9 cellular contexts compared by ENCODE assay signal in the genomic region with DNA sequence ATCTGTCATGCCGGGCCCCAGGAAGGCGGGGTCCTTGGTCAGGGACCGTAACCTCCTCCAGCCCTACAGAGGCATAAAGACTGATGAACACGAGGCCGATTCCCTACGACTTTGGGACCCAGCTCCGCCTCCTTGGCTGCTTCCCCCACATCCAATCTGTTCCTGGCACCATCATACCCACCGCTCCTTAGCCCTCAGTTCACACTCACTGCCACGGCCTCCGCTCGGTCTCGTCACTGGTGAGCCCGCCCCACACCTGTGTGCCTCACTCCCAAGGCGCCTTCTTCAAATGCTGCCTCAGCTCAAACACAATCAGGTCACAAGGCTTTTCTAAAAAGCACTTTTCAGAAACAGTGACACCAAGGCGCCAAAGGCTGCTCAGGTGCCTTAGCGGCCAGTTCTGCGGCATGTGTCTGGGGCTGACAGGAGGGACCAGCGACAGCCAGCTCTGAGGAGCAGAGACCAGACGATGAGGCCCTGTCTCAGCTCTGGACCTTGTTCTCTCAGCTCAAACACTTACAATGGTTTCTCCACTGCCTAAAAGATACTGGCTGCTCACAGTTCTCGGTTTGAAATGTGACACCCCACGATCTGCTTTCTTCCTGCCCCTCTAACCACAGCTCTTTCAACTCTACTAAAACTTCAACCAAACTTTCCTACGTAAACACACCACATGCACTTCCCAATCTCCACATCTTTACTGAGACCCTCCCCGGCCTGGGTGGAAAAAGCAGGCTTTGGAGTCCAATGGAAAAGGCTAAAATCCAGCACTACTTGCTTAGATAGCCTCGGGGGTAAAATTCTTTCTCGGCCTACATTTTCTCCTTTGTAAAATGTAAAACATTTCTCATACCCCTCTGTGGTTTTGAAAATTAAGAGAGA. TPM values are rescaled to one million over a fixed set of nuclear protein-coding genes. Genes with fewer than 3 reads are reported as not detected.
DNase-seq lines count a peak whose midpoint lies in the region; ATAC-seq lines count a peak whose summit lies in the region.
"Had no signal": no experiment of that assay in that cellular context is flagged by ENCODE, and none has a peak within 500 bp of the region (broad histone marks: within the 10 kb centered on the region; RNA-seq: fewer than 3 reads in every experiment).

No MANE protein-coding gene starts in this region.

- intact Hi-C loops in CD4-positive, alpha-beta memory T cell (cut with micrococcal nuclease), result loop anchor here (1.0 kb wide), 1 partner anchor 33 kb away; a partner anchor contains a TSS

- peaks cover 49% of the 10 kb centered on the region for H3K36me3 ChIP-seq in CD4-positive, alpha-beta memory T cell (ENCODE audit: insufficient read depth, low read length)

- H3K4me3 ChIP-seq in CD4-positive, alpha-beta memory T cell (ENCODE audit: low read length in 2 of 2), result peak overlapping the region; percentile 1 to 47

- no peaks in the 10 kb centered on the region for H3K27me3 Mint-ChIP-seq in CD4-positive, alpha-beta memory T cell
- no peaks in the 10 kb centered on the region for H3K27me3 Mint-ChIP-seq in T-helper 17 cell
- H3K27me3 Mint-ChIP-seq in activated naive CD8-positive, alpha-beta T cell treated with anti-CD3 and anti-CD28 coated beads, Interleukin-2, amount 10 ng/mL, durations not matched to agents 7 days and 5 days, result no peaks in the 10 kb centered on the region

- H3K4me3 Mint-ChIP-seq in CD4-positive, alpha-beta memory T cell, result peak overlapping the region; percentile 74 to 91 (median 82)
- peak overlapping the region; percentile 91 for H3K4me3 Mint-ChIP-seq in T-helper 17 cell
- H3K4me3 Mint-ChIP-seq in activated naive CD8-positive, alpha-beta T cell treated with anti-CD3 and anti-CD28 coated beads, Interleukin-2, amount 10 ng/mL, durations not matched to agents 7 days and 5 days, result peak overlapping the region; percentile 77

- H3K9me3 ChIP-seq in CD4-positive, alpha-beta memory T cell (ENCODE audit: control insufficient read depth in 1 of 2, low read length in 2 of 2), result no peaks in the 10 kb centered on the region
- H3K9me3 ChIP-seq in T-helper 17 cell (ENCODE audit: control insufficient read depth, low read length, poor library complexity, severe bottlenecking), result no peaks in the 10 kb centered on the region

- H3K27ac Mint-ChIP-seq in CD4-positive, alpha-beta memory T cell, result peak overlapping the region; percentile 86 to 99 (median 98)
- H3K27ac Mint-ChIP-seq in T-helper 17 cell, result peak overlapping the region; percentile 98
- H3K27ac Mint-ChIP-seq in activated naive CD8-positive, alpha-beta T cell treated with anti-CD3 and anti-CD28 coated beads, Interleukin-2, amount 10 ng/mL, durations not matched to agents 7 days and 5 days, result peak overlapping the region; percentile 96

- POLR2A ChIA-PET in CD4-positive, alpha-beta memory T cell (lab: Charles Lee; ENCODE audit: partially characterized antibody), result interaction anchor here (0.7 to 5.1 kb wide), 9 partner anchors 9 to 211 kb away, joined by 3 to 121 read pairs (median 4); a partner anchor contains a TSS
- POLR2A ChIA-PET in activated naive CD8-positive, alpha-beta T cell treated with anti-CD3 and anti-CD28 coated beads, Interleukin-2, amount 10 ng/mL, durations not matched to agents 7 days and 5 days (lab: Charles Lee), result interaction anchor here (1.1 to 3.0 kb wide), 4 partner anchors 19 to 87 kb away, joined by 3 to 32 read pairs (median 4); a partner anchor contains a TSS

- ATAC-seq in T-helper 17 cell, result peak; percentile 79
- ATAC-seq in activated naive CD8-positive, alpha-beta T cell treated with anti-CD3 and anti-CD28 coated beads, Interleukin-2, amount 10 ng/mL, durations not matched to agents 7 days and 5 days (ENCODE audit: low read depth), result peak; percentile 82
- no peak for ATAC-seq in GM19395 (IDR thresholded peaks at IDR 0.05; ENCODE audit: unreplicated experiment)

- peaks cover 54% of the 10 kb centered on the region for H3K4me1 ChIP-seq in CD4-positive, alpha-beta memory T cell (ENCODE audit: insufficient read depth, low read length)

- DNase-seq in CD4-positive, alpha-beta memory T cell, result peak; percentile 58 to 68 (median 63)
- DNase-seq in T-helper 17 cell (peak in 2 of 3 donors; percentile 17 to 43), non-pigmented ciliary epithelial cell (ENCODE audit: low read depth) (peak; percentile 32), DMS114 treated with DMSO at 0.1 percent for 48 hours (lab: John Stamatoyannopoulos, UW; ENCODE audit: unreplicated experiment) (no peak), HT-29 (ENCODE audit: low spot score) (no peak), NCI-H2196 (lab: John Stamatoyannopoulos, UW; ENCODE audit: unreplicated experiment) (no peak)
- peak; percentile 59 for DNase-seq in activated naive CD8-positive, alpha-beta T cell treated with anti-CD3 and anti-CD28 coated beads, Interleukin-2, amount 10 ng/mL, durations not matched to agents 7 days and 5 days

- CTCF ChIA-PET in CD4-positive, alpha-beta memory T cell (lab: Charles Lee; ENCODE audit: partially characterized antibody), result interaction anchor here (0.7 to 2.8 kb wide), 4 partner anchors 13 to 34 kb away, joined by 3 to 13 read pairs (median 4); a partner anchor contains a TSS

- no peaks in the 10 kb centered on the region for H3K9me3 Mint-ChIP-seq in CD4-positive, alpha-beta memory T cell
- H3K9me3 Mint-ChIP-seq in activated naive CD8-positive, alpha-beta T cell treated with anti-CD3 and anti-CD28 coated beads, Interleukin-2, amount 10 ng/mL, durations not matched to agents 7 days and 5 days, result no peaks in the 10 kb centered on the region

- peak overlapping the region; percentile 74 for H3K27ac ChIP-seq in CD4-positive, alpha-beta memory T cell (ENCODE audit: low read depth, low read length)
- H3K27ac ChIP-seq: C4-2B had no signal

- H3K27me3 ChIP-seq in CD4-positive, alpha-beta memory T cell (ENCODE audit: insufficient read depth, low read length), result no peaks in the 10 kb centered on the region

- H3K4me1 Mint-ChIP-seq in CD4-positive, alpha-beta memory T cell, result peaks cover 41 to 64% (median 46%) of the 10 kb centered on the region in 4 donors
- H3K4me1 Mint-ChIP-seq in T-helper 17 cell, result peaks cover 41% of the 10 kb centered on the region
- H3K4me1 Mint-ChIP-seq in activated naive CD8-positive, alpha-beta T cell treated with anti-CD3 and anti-CD28 coated beads, Interleukin-2, amount 10 ng/mL, durations not matched to agents 7 days and 5 days, result peaks cover 36% of the 10 kb centered on the region

- H3K36me3 Mint-ChIP-seq in CD4-positive, alpha-beta memory T cell, result peaks cover 42 to 62% of the 10 kb centered on the region in 2 donors
- H3K36me3 Mint-ChIP-seq in T-helper 17 cell (ENCODE audit: low read depth), result peaks cover 2% of the 10 kb centered on the region
- peaks cover 30% of the 10 kb centered on the region for H3K36me3 Mint-ChIP-seq in activated naive CD8-positive, alpha-beta T cell treated with anti-CD3 and anti-CD28 coated beads, Interleukin-2, amount 10 ng/mL, durations not matched to agents 7 days and 5 days

RNA-seq across cellular contexts. Expression of a gene that starts 33.2 kb away (rescaled TPM):
- 10 to 100 TPM in 1 of 2 experiments, 1 to 10 TPM in 1; 9.0 to 10.5 TPM for total RNA-seq in CD4-positive, alpha-beta memory T cell
- polyA plus RNA-seq in CD4-positive, alpha-beta memory T cell, result 10 to 100 TPM; 13.1 to 19.9 TPM
- 1 to 10 TPM; 7.8 to 8.2 TPM for total RNA-seq in T-helper 17 cell
- total RNA-seq in activated naive CD8-positive, alpha-beta T cell treated with anti-CD3 and anti-CD28 coated beads, Interleukin-2, amount 10 ng/mL, durations not matched to agents 7 days and 5 days, result 1 to 10 TPM; 8.2 to 8.7 TPM
- total RNA-seq in HT-29 (2014; rRNA removed; shearing (Covaris generic)), result 12.4 and 15.2 TPM in 2 replicates

RNA-seq across cellular contexts. Expression of a gene that starts 33.3 kb away (rescaled TPM):
- 100 to 1,000 TPM; 109 to 116 TPM for total RNA-seq in CD4-positive, alpha-beta memory T cell
- polyA plus RNA-seq in CD4-positive, alpha-beta memory T cell, result 1 to 10 TPM; 1.1 to 9.2 TPM
- 100 to 1,000 TPM; 117 to 123 TPM for total RNA-seq in T-helper 17 cell
- 10 to 100 TPM; 69.9 to 70.3 TPM for total RNA-seq in activated naive CD8-positive, alpha-beta T cell treated with anti-CD3 and anti-CD28 coated beads, Interleukin-2, amount 10 ng/mL, durations not matched to agents 7 days and 5 days
- 14.0 and 18.0 TPM in 2 replicates for total RNA-seq in HT-29 (2014; rRNA removed; shearing (Covaris generic))

Comparison
In these comparisons a context has a peak if more than half of its experiments do, and no peak if none do; other contexts are left out.
1. DNase-seq: peak in CD4-positive, alpha-beta memory T cell (5 of 5), T-helper 17 cell (2 of 3), activated naive CD8-positive, alpha-beta T cell treated with anti-CD3 and anti-CD28 coated beads, Interleukin-2, amount 10 ng/mL, durations not matched to agents 7 days and 5 days (single experiment) and non-pigmented ciliary epithelial cell (single experiment); none in DMS114 treated with DMSO at 0.1 percent for 48 hours (single experiment), HT-29 (single experiment) and NCI-H2196 (single experiment).
2. Peak in every context shown above with its lines, with median percentiles within 50 percentile points of each other: H3K27ac Mint-ChIP-seq and H3K4me3 Mint-ChIP-seq.